12 cellular contexts compared by ENCODE assay signal in genomic region chr6:85574932-85575598, GRCh38. TPM values are rescaled to one million over a fixed set of nuclear protein-coding genes. Genes with fewer than 3 reads are reported as not detected.
DNase-seq lines count a peak whose midpoint lies in the region; ATAC-seq and TF ChIP-seq lines count a peak whose summit lies in the region.
"Had no signal": no experiment of that assay in that cellular context is flagged by ENCODE, and none has a peak within 500 bp of the region (broad histone marks: within the 10 kb centered on the region; RNA-seq: fewer than 3 reads in every experiment).

No MANE protein-coding gene starts in this region.

- DNase-seq in GM03348 (ENCODE audit: low spot score) (peak; percentile 31), NCI-H526 treated with DMSO at 0.1 percent for 48 hours (lab: John Stamatoyannopoulos, UW) (peak; percentile 60), fibroblast of gingiva (ENCODE audit: low read depth) (peak; percentile 56), skeletal muscle cell (ENCODE audit: low read depth) (peak; percentile 42), aorta (no peak), transverse colon (no peak), ascending aorta (ENCODE audit: low spot score in 2 of 2) (no peak), HuH-7 (ENCODE audit: low spot score) (no peak)
- DNase-seq: NCI-H2029, nephron progenitor cell, Peyer's patch had no signal

- H3K27ac ChIP-seq in aorta (ENCODE audit: low read depth in 1 of 2, low read length in 2 of 2) (no peak overlapping the region), transverse colon (no peak overlapping the region), ascending aorta (no peak overlapping the region)
- H3K27ac ChIP-seq: Peyer's patch, tibial nerve had no signal

- H3K9me3 ChIP-seq in aorta (ENCODE audit: control insufficient read depth, low read length): no peaks in the 10 kb centered on the region
- no peaks in the 10 kb centered on the region for H3K9me3 ChIP-seq in transverse colon
- no peaks in the 10 kb centered on the region for H3K9me3 ChIP-seq in ascending aorta
- H3K9me3 ChIP-seq: Peyer's patch, tibial nerve had no signal

- in situ Hi-C loops in transverse colon (cut with MboI; ENCODE audit: low pct_ligation_motif_present in 1 of 4, low pct_unique_long_range_greater_than_20kb in 1 of 4, low sequenced_read_pairs in 3 of 4): no loop called here

- intact Hi-C loops in aorta (cut with DNase I): no loop called here
- intact Hi-C loops in transverse colon (cut with DNase I; ENCODE audit: low total_unique reads): no loop called here
- intact Hi-C loops in ascending aorta (cut with DNase I): no loop called here

- H3K27me3 ChIP-seq in aorta (ENCODE audit: control insufficient read depth in 1 of 2, insufficient read depth in 2 of 2, low read length in 1 of 2) (no peaks in the 10 kb centered on the region), transverse colon (no peaks in the 10 kb centered on the region), ascending aorta (no peaks in the 10 kb centered on the region)
- H3K27me3 ChIP-seq: Peyer's patch, tibial nerve had no signal

- ATAC-seq in aorta (ENCODE audit: low FRiP score): no peak

- H3K4me1 ChIP-seq in aorta (ENCODE audit: control insufficient read depth in 1 of 2, insufficient read depth in 2 of 2, low read length in 2 of 2) (peaks cover 0 to 2% of the 10 kb centered on the region in 2 donors), transverse colon (peaks cover 0 to 27% (median 14%) of the 10 kb centered on the region in 4 donors), ascending aorta (peaks cover 0 to 3% of the 10 kb centered on the region in 2 donors)

- H3K36me3 ChIP-seq in aorta (ENCODE audit: control insufficient read depth in 1 of 2, insufficient read depth in 2 of 2, low read length in 1 of 2) (peaks cover 0 to 2% of the 10 kb centered on the region in 2 donors), transverse colon (peaks cover 0 to 18% (median 0%) of the 10 kb centered on the region in 4 donors), ascending aorta (peaks cover 11 to 13% of the 10 kb centered on the region in 2 donors)

- no peak for TF ChIP-seq POLR2A in transverse colon (IDR thresholded peaks at IDR 0.05)

- TF ChIP-seq EP300 in transverse colon (IDR thresholded peaks at IDR 0.05; ENCODE audit: low read depth): no peak

- no peak overlapping the region for H3K4me3 ChIP-seq in skeletal muscle cell (ENCODE audit: low read depth, low read length)
- H3K4me3 ChIP-seq in aorta (ENCODE audit: low read length in 2 of 2): no peak overlapping the region
- H3K4me3 ChIP-seq in transverse colon: no peak overlapping the region
- no peak overlapping the region for H3K4me3 ChIP-seq in ascending aorta
- H3K4me3 ChIP-seq: Peyer's patch, tibial nerve had no signal

- TF ChIP-seq CTCF in transverse colon (IDR thresholded peaks at IDR 0.05) (no peak), ascending aorta (IDR thresholded peaks at IDR 0.05) (no peak)

RNA-seq across cellular contexts. Expression of gene SNX14, which starts 18.6 kb away (rescaled TPM):
- total RNA-seq in aorta (10 to 100 TPM; 82.3 to 85.1 TPM), transverse colon (100 to 1,000 TPM in 3 of 4 donors, 10 to 100 TPM in 1; 27.3 to 134 (median 116) TPM), ascending aorta (63.2 TPM)
- 10 to 100 TPM; 10.9 to 81.4 TPM for polyA plus RNA-seq in aorta

Comparison
In these comparisons a context has a peak if more than half of its experiments do, and no peak if none do; other contexts are left out.
1. DNase-seq: peak in GM03348 (single experiment), NCI-H526 treated with DMSO at 0.1 percent for 48 hours (single experiment), fibroblast of gingiva (single experiment) and skeletal muscle cell (single experiment); none in aorta (0 of 2), transverse colon (single experiment), ascending aorta (0 of 2) and HuH-7 (single experiment).